In genomic region chr2:88637464-88637863, GRCh38 we compare ENCODE assay signal across 1 cellular context.
TF ChIP-seq lines count a peak whose summit lies in the region.

No MANE protein-coding gene starts in this region.

TF ChIP-seq in GM12878, 131 proteins besides CTCF, POLR2A, EP300 and RAD21:
- no peak for TF ChIP-seq BMI1 (IDR thresholded peaks at IDR 0.05; ENCODE audit: borderline replicate concordance)
- TF ChIP-seq POLR2AphosphoS2 (IDR thresholded peaks at IDR 0.05; ENCODE audit: low read depth, low read length): no peak
- TF ChIP-seq ASH2L (IDR thresholded peaks at IDR 0.05; ENCODE audit: borderline replicate concordance, low read depth): no peak
- TF ChIP-seq GATAD2B (conservative IDR thresholded peaks at IDR 0.05; ENCODE audit: low read depth): no peak
- TF ChIP-seq NR2F1 (conservative IDR thresholded peaks at IDR 0.05): no peak
- TF ChIP-seq DPF2 (IDR thresholded peaks at IDR 0.05): no peak
- no peak for TF ChIP-seq NRF1 (conservative IDR thresholded peaks at IDR 0.05; ENCODE audit: low read depth, low read length)
- no peak for TF ChIP-seq EGR1 (IDR thresholded peaks at IDR 0.05; ENCODE audit: borderline replicate concordance in 1 of 2, low read depth in 2 of 2, low read length in 2 of 2)
- TF ChIP-seq CBX5 (IDR thresholded peaks at IDR 0.05; ENCODE audit: low read depth): no peak
- TF ChIP-seq IKZF2 (IDR thresholded peaks at IDR 0.05): no peak
- TF ChIP-seq NR2C2 (IDR thresholded peaks at IDR 0.05; ENCODE audit: borderline replicate concordance, control insufficient read depth, insufficient read length, low read depth): no peak
- TF ChIP-seq RB1 (IDR thresholded peaks at IDR 0.05; ENCODE audit: borderline replicate concordance): no peak
- no peak for TF ChIP-seq BHLHE40 (IDR thresholded peaks at IDR 0.05; ENCODE audit: borderline replicate concordance in 1 of 2, low read depth in 2 of 2, low read length in 1 of 2)
- TF ChIP-seq CREB1 (IDR thresholded peaks at IDR 0.05; ENCODE audit: low read depth): no peak
- TF ChIP-seq CHD1 (IDR thresholded peaks at IDR 0.05; ENCODE audit: low read depth, low read length): no peak
- no peak for TF ChIP-seq CREM (IDR thresholded peaks at IDR 0.05; ENCODE audit: low read depth)
- TF ChIP-seq SP1 (IDR thresholded peaks at IDR 0.05; ENCODE audit: low read depth, low read length): no peak
